In the genomic region with DNA sequence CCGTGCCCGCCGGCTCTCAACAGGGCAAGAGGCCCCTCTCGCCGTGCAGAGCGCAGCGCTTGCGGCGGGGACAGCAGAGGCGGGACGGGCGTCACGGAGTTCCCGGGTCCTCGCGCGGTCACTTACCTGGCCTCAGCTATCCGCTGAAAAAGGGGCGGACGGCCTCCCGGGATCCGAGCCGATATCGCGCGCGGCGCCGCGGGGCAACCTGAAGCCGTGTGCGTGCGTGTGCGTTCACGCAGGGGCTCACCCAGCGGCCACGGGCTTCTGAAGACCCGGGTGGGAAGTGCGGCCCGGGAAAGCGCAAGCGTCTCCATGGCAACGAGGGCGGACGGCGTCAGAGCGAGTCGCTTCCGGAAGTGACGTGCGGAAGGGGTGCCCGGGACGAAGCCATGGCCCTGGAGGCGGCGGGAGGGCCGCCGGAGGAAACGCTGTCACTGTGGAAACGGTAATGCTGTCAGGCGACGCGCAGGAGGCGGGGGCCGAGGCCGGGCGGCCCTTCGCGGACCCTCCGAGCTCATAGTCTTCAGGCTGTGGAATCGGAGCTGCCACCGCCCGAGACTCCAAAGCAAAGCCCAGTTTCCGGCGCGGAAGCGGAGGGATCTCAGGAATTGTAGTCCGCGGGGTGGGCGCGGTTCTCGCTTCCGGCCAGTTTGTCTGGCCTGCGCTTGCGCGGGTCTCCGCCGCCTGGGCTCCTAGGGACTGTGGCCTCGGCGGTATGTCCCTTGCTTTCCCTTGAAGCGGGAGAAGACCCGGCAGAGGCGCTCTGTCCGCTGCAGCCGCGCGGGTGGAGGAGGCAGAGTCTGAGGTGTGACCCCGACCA, we compare ENCODE assay signal across 1 cellular context.
TF ChIP-seq lines count a peak whose summit lies in the region.

ENDOV (plus strand) TSS at position 365 of the 823 bp plus-strand sequence; CDS start at position 393, 28 bp downstream.

TF ChIP-seq in HEK293, 187 proteins besides CTCF, POLR2A, EP300 and RAD21 (continued from another document and continues in another):
- TF ChIP-seq, protein P1, sequence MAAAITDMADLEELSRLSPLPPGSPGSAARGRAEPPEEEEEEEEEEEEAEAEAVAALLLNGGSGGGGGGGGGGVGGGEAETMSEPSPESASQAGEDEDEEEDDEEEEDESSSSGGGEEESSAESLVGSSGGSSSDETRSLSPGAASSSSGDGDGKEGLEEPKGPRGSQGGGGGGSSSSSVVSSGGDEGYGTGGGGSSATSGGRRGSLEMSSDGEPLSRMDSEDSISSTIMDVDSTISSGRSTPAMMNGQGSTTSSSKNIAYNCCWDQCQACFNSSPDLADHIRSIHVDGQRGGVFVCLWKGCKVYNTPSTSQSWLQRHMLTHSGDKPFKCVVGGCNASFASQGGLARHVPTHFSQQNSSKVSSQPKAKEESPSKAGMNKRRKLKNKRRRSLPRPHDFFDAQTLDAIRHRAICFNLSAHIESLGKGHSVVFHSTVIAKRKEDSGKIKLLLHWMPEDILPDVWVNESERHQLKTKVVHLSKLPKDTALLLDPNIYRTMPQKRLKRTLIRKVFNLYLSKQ (tag by site-specific recombination; IDR thresholded peaks at IDR 0.05; ENCODE audit: borderline replicate concordance): no peak
- TF ChIP-seq ZNF837 (tag by site-specific recombination; IDR thresholded peaks at IDR 0.05) (no peak), ZNF776 (tag by site-specific recombination; IDR thresholded peaks at IDR 0.05; ENCODE audit: borderline replicate concordance) (no peak), ZNF214 (tag by site-specific recombination; IDR thresholded peaks at IDR 0.05; ENCODE audit: borderline replicate concordance) (no peak), ZSCAN23 (tag by site-specific recombination; IDR thresholded peaks at IDR 0.05) (peak; percentile 77; the same call in 1 of the 2 replicates), ZSCAN16 (tag by site-specific recombination; IDR thresholded peaks at IDR 0.05) (no peak), ZNF292 (tag by site-specific recombination; IDR thresholded peaks at IDR 0.05; ENCODE audit: borderline replicate concordance, low read depth) (no peak), PRDM10 (tag by site-specific recombination; IDR thresholded peaks at IDR 0.05) (peak; percentile 95), HIC1 (tag by site-specific recombination; IDR thresholded peaks at IDR 0.05) (peak; percentile 48; the same call in 1 of the 2 replicates), ZNF514 (tag by site-specific recombination; IDR thresholded peaks at IDR 0.05) (no peak), ZNF510 (tag by site-specific recombination; IDR thresholded peaks at IDR 0.05; ENCODE audit: insufficient replicate concordance) (no peak), ZNF311 (tag by site-specific recombination; IDR thresholded peaks at IDR 0.05; ENCODE audit: borderline replicate concordance) (no peak), BCL11A (tag by site-specific recombination; IDR thresholded peaks at IDR 0.05; ENCODE audit: low read depth) (no peak), ZNF558 (tag by site-specific recombination; IDR thresholded peaks at IDR 0.05) (no peak), OVOL3 (tag by site-specific recombination; IDR thresholded peaks at IDR 0.05) (peak; percentile 71), ZFP41 (tag by site-specific recombination; IDR thresholded peaks at IDR 0.05; ENCODE audit: borderline replicate concordance) (no peak), ZNF354C (tag by site-specific recombination; IDR thresholded peaks at IDR 0.05; ENCODE audit: borderline replicate concordance, low read depth) (no peak), GLIS2 (tag by site-specific recombination; IDR thresholded peaks at IDR 0.05) (0 out of 2 replicates have a peak, but pooled peaks have one; percentile 38), ZNF423 (tag by site-specific recombination; IDR thresholded peaks at IDR 0.05) (no peak), GLI4 (tag by site-specific recombination; IDR thresholded peaks at IDR 0.05) (no peak), SP2 (tag by site-specific recombination; IDR thresholded peaks at IDR 0.05) (peak; percentile 96), KLF16 (tag by site-specific recombination; IDR thresholded peaks at IDR 0.05) (peak; percentile 100), TRIM28 (IDR thresholded peaks at IDR 0.05; ENCODE audit: borderline replicate concordance, low read length) (no peak), ZNF221 (tag by site-specific recombination; IDR thresholded peaks at IDR 0.05; ENCODE audit: borderline replicate concordance) (no peak), ZNF37A (tag by site-specific recombination; IDR thresholded peaks at IDR 0.05) (no peak), ZNF76 (tag by site-specific recombination; IDR thresholded peaks at IDR 0.05; ENCODE audit: borderline replicate concordance, low read depth) (peak; percentile 85), OSR2 (tag by site-specific recombination; IDR thresholded peaks at IDR 0.05) (no peak), ZBTB11 (tag by site-specific recombination; conservative IDR thresholded peaks at IDR 0.05; ENCODE audit: low read depth) (peak; percentile 98), ZNF366 (tag by site-specific recombination; conservative IDR thresholded peaks at IDR 0.05) (no peak), ZXDB (tag by site-specific recombination; IDR thresholded peaks at IDR 0.05) (peak; percentile 95), ZNF621 (tag by site-specific recombination; IDR thresholded peaks at IDR 0.05) (no peak), ZNF202 (tag by site-specific recombination; IDR thresholded peaks at IDR 0.05; ENCODE audit: borderline replicate concordance) (no peak), EGR2 (tag by site-specific recombination; IDR thresholded peaks at IDR 0.05; ENCODE audit: low read depth) (peak; percentile 57), SCRT1 (tag by site-specific recombination; IDR thresholded peaks at IDR 0.05; ENCODE audit: borderline replicate concordance) (no peak)
- TF ChIP-seq, protein P2, sequence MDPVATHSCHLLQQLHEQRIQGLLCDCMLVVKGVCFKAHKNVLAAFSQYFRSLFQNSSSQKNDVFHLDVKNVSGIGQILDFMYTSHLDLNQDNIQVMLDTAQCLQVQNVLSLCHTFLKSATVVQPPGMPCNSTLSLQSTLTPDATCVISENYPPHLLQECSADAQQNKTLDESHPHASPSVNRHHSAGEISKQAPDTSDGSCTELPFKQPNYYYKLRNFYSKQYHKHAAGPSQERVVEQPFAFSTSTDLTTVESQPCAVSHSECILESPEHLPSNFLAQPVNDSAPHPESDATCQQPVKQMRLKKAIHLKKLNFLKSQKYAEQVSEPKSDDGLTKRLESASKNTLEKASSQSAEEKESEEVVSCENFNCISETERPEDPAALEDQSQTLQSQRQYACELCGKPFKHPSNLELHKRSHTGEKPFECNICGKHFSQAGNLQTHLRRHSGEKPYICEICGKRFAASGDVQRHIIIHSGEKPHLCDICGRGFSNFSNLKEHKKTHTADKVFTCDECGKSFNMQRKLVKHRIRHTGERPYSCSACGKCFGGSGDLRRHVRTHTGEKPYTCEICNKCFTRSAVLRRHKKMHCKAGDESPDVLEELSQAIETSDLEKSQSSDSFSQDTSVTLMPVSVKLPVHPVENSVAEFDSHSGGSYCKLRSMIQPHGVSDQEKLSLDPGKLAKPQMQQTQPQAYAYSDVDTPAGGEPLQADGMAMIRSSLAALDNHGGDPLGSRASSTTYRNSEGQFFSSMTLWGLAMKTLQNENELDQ (tag by site-specific recombination; IDR thresholded peaks at IDR 0.05; ENCODE audit: low read depth): no peak
- TF ChIP-seq, protein P3, sequence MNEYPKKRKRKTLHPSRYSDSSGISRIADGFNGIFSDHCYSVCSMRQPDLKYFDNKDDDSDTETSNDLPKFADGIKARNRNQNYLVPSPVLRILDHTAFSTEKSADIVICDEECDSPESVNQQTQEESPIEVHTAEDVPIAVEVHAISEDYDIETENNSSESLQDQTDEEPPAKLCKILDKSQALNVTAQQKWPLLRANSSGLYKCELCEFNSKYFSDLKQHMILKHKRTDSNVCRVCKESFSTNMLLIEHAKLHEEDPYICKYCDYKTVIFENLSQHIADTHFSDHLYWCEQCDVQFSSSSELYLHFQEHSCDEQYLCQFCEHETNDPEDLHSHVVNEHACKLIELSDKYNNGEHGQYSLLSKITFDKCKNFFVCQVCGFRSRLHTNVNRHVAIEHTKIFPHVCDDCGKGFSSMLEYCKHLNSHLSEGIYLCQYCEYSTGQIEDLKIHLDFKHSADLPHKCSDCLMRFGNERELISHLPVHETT (tag by site-specific recombination; IDR thresholded peaks at IDR 0.05): peak; percentile 94
- TF ChIP-seq, protein P4, sequence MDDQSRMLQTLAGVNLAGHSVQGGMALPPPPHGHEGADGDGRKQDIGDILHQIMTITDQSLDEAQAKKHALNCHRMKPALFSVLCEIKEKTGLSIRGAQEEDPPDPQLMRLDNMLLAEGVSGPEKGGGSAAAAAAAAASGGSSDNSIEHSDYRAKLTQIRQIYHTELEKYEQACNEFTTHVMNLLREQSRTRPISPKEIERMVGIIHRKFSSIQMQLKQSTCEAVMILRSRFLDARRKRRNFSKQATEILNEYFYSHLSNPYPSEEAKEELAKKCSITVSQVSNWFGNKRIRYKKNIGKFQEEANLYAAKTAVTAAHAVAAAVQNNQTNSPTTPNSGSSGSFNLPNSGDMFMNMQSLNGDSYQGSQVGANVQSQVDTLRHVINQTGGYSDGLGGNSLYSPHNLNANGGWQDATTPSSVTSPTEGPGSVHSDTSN (CRISPR knock-in tag; IDR thresholded peaks at IDR 0.05): no peak
- TF ChIP-seq, protein P5, sequence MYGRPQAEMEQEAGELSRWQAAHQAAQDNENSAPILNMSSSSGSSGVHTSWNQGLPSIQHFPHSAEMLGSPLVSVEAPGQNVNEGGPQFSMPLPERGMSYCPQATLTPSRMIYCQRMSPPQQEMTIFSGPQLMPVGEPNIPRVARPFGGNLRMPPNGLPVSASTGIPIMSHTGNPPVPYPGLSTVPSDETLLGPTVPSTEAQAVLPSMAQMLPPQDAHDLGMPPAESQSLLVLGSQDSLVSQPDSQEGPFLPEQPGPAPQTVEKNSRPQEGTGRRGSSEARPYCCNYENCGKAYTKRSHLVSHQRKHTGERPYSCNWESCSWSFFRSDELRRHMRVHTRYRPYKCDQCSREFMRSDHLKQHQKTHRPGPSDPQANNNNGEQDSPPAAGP (tag by site-specific recombination; IDR thresholded peaks at IDR 0.05): peak; percentile 85
